ENCODE assay signal across 2 cellular contexts in genomic region chr2:47357475-47357874, GRCh38.
TF ChIP-seq lines count a peak whose summit lies in the region.

No MANE protein-coding gene starts in this region.

TF ChIP-seq in Ishikawa, 13 proteins besides CTCF, POLR2A, EP300 and RAD21:
- TF ChIP-seq TAF1 (IDR thresholded peaks at IDR 0.05; ENCODE audit: low read depth) = no peak
- TF ChIP-seq NFIC (IDR thresholded peaks at IDR 0.05) = peak; percentile 74

TF ChIP-seq in K562, 482 proteins besides CTCF, POLR2A, EP300 and RAD21 (continues in another document):
- TF ChIP-seq ZNF280B (CRISPR knock-in tag; IDR thresholded peaks at IDR 0.05) (no peak), NCOA4 (IDR thresholded peaks at IDR 0.05; ENCODE audit: partially characterized antibody) (no peak), NFIC (IDR thresholded peaks at IDR 0.05) (peak; percentile 94), JUND (IDR thresholded peaks at IDR 0.05; ENCODE audit: borderline replicate concordance, low read depth, low read length) (no peak), JUND (tag; IDR thresholded peaks at IDR 0.05; ENCODE audit: borderline replicate concordance, low read depth, low read length) (peak; percentile 22; the same call in 1 of the 3 replicates), USF2 (CRISPR knock-in tag; IDR thresholded peaks at IDR 0.05) (no peak), OTX1 (CRISPR knock-in tag; IDR thresholded peaks at IDR 0.05) (no peak), FIP1L1 (IDR thresholded peaks at IDR 0.05; ENCODE audit: low read depth, low read length, poor library complexity, severe bottlenecking) (no peak), TCF7L2 (IDR thresholded peaks at IDR 0.05; ENCODE audit: low read depth, low read length) (no peak), HNRNPUL1 (IDR thresholded peaks at IDR 0.05; ENCODE audit: low read length) (no peak), ZBED1 (IDR thresholded peaks at IDR 0.05) (no peak), CGGBP1 (CRISPR knock-in tag; IDR thresholded peaks at IDR 0.05) (no peak), RCOR1 (IDR thresholded peaks at IDR 0.05; ENCODE audit: borderline replicate concordance in 1 of 2, low read depth in 2 of 2, low read length in 2 of 2) (no peak), JUN (IDR thresholded peaks at IDR 0.05; ENCODE audit: borderline replicate concordance, low read depth, low read length) (no peak), JUN (CRISPR knock-in tag; IDR thresholded peaks at IDR 0.05; ENCODE audit: borderline replicate concordance) (no peak), MTA3 (IDR thresholded peaks at IDR 0.05; ENCODE audit: borderline replicate concordance) (peak; percentile 43; the same call in 1 of the 2 replicates), JUNB (CRISPR knock-in tag; conservative IDR thresholded peaks at IDR 0.05) (no peak), NBN (IDR thresholded peaks at IDR 0.05; ENCODE audit: low read depth) (peak; percentile 33; the same call in 1 of the 2 replicates), POLR2H (tag; IDR thresholded peaks at IDR 0.05; ENCODE audit: low read depth) (no peak), EZH2 (IDR thresholded peaks at IDR 0.05; ENCODE audit: borderline replicate concordance, low read depth, low read length) (no peak), MEF2D (tag; conservative IDR thresholded peaks at IDR 0.05; ENCODE audit: low read depth) (peak; percentile 69; the same call in 1 of the 2 replicates), STAT6 (CRISPR knock-in tag; IDR thresholded peaks at IDR 0.05) (no peak), ZNF431 (CRISPR knock-in tag; IDR thresholded peaks at IDR 0.05) (no peak), BCL6 (CRISPR knock-in tag; IDR thresholded peaks at IDR 0.05) (no peak), DEAF1 (CRISPR knock-in tag; IDR thresholded peaks at IDR 0.05) (no peak), E2F8 (IDR thresholded peaks at IDR 0.05; ENCODE audit: low read depth, partially characterized antibody) (no peak), POLR3G (IDR thresholded peaks at IDR 0.05; ENCODE audit: extremely low read depth, insufficient read length, insufficient replicate concordance) (no peak), NR4A1 (CRISPR knock-in tag; IDR thresholded peaks at IDR 0.05) (no peak), NR4A1 (tag; IDR thresholded peaks at IDR 0.05) (no peak), STAG1 (CRISPR knock-in tag; IDR thresholded peaks at IDR 0.05; ENCODE audit: borderline replicate concordance) (no peak), MEF2A (IDR thresholded peaks at IDR 0.05; ENCODE audit: control insufficient read depth, low read depth, low read length) (peak; percentile 37; the same call in 1 of the 2 replicates), ZFP91 (CRISPR knock-in tag; IDR thresholded peaks at IDR 0.05) (no peak), MYC (IDR thresholded peaks at IDR 0.05; ENCODE audit: low read depth, low read length) (no peak), MYC (CRISPR knock-in tag; IDR thresholded peaks at IDR 0.05; ENCODE audit: borderline replicate concordance, low read depth) (no peak), ZNF354B (CRISPR knock-in tag; IDR thresholded peaks at IDR 0.05) (no peak), PHF21A (IDR thresholded peaks at IDR 0.05; ENCODE audit: borderline replicate concordance, low read depth) (no peak), FUS (optimal IDR thresholded peaks at IDR 0.05; ENCODE audit: low read depth, low read length) (no peak), TAL1 (IDR thresholded peaks at IDR 0.05) (no peak), U2AF2 (optimal IDR thresholded peaks at IDR 0.05; ENCODE audit: low read depth, low read length) (no peak), TFE3 (CRISPR knock-in tag; IDR thresholded peaks at IDR 0.05) (no peak), HDAC2 (IDR thresholded peaks at IDR 0.05) (0 out of 2 replicates have a peak, but pooled peaks have one; percentile 29), THRB (CRISPR knock-in tag; conservative IDR thresholded peaks at IDR 0.05) (no peak), ZNF589 (CRISPR knock-in tag; IDR thresholded peaks at IDR 0.05; ENCODE audit: low read depth) (no peak), SRSF9 (IDR thresholded peaks at IDR 0.05; ENCODE audit: borderline replicate concordance, low read depth, low read length) (no peak), TARDBP (IDR thresholded peaks at IDR 0.05) (no peak), FOXA1 (IDR thresholded peaks at IDR 0.05; ENCODE audit: borderline replicate concordance) (no peak), CSDE1 (IDR thresholded peaks at IDR 0.05) (no peak), ZNF561 (CRISPR knock-in tag; conservative IDR thresholded peaks at IDR 0.05) (no peak), ARID1B (IDR thresholded peaks at IDR 0.05) (0 out of 2 replicates have a peak, but pooled peaks have one; percentile 38), SMARCE1 (IDR thresholded peaks at IDR 0.05) (peak; percentile 27; the same call in 1 of the 2 replicates), BRD4 (IDR thresholded peaks at IDR 0.05) (no peak), MXD1 (CRISPR knock-in tag; IDR thresholded peaks at IDR 0.05; ENCODE audit: borderline replicate concordance, poor library complexity, severe bottlenecking) (no peak), PHTF2 (CRISPR knock-in tag; IDR thresholded peaks at IDR 0.05) (no peak), HOMEZ (CRISPR knock-in tag; IDR thresholded peaks at IDR 0.05) (no peak), NFE2 (IDR thresholded peaks at IDR 0.05; ENCODE audit: low read depth) (no peak), ZNF224 (CRISPR knock-in tag; IDR thresholded peaks at IDR 0.05) (no peak), ZNF436 (CRISPR knock-in tag; IDR thresholded peaks at IDR 0.05) (no peak)
